ENCODE assay signal across 8 cellular contexts in genomic region chr2:157898591-157898996, GRCh38. TPM values are rescaled to one million over a fixed set of nuclear protein-coding genes. Genes with fewer than 3 reads are reported as not detected.
A peak's percentile ranks its signal among the peaks of the same experiment; 100 is the strongest.
DNase-seq lines count a peak whose midpoint lies in the region; ATAC-seq and TF ChIP-seq lines count a peak whose summit lies in the region.

No MANE protein-coding gene starts in this region.

- no peak overlapping the region for H3K4ac ChIP-seq in mesendoderm (ENCODE audit: low read depth, low read length)

- H4K5ac ChIP-seq in mesendoderm (ENCODE audit: low read length) = no peak overlapping the region

- no peak overlapping the region for H2BK120ac ChIP-seq in mesendoderm (ENCODE audit: low read depth, low read length)

- no peak for TF ChIP-seq CTCF in lower leg skin (IDR thresholded peaks at IDR 0.05)

- H2AK5ac ChIP-seq in mesendoderm (ENCODE audit: low read length) = no peak overlapping the region

- H3K27ac Mint-ChIP-seq in activated naive CD4-positive, alpha-beta T cell treated with anti-CD3 and anti-CD28 coated beads, Interleukin-2, amount 50 U/mL, for 24 hours = peak overlapping the region; percentile 99

- H3K36me3 Mint-ChIP-seq in activated naive CD4-positive, alpha-beta T cell treated with anti-CD3 and anti-CD28 coated beads, Interleukin-2, amount 50 U/mL, for 24 hours = peaks cover 2% of the 10 kb centered on the region

- peaks cover 87% of the 10 kb centered on the region for H3K4me1 Mint-ChIP-seq in activated naive CD4-positive, alpha-beta T cell treated with anti-CD3 and anti-CD28 coated beads, Interleukin-2, amount 50 U/mL, for 24 hours

- H3K4me3 ChIP-seq in mesendoderm (ENCODE audit: low read length) (no peak overlapping the region), lower leg skin (ENCODE audit: low read depth, poor library complexity, severe bottlenecking) (no peak overlapping the region)

- no peaks in the 10 kb centered on the region for H3K27me3 ChIP-seq in mesendoderm (ENCODE audit: insufficient read depth, low read length, poor library complexity)

- TF ChIP-seq POLR2A in lower leg skin (IDR thresholded peaks at IDR 0.05) = no peak

- H3K9me3 Mint-ChIP-seq in activated naive CD4-positive, alpha-beta T cell treated with anti-CD3 and anti-CD28 coated beads, Interleukin-2, amount 50 U/mL, for 24 hours = peaks cover 5% of the 10 kb centered on the region

- H2BK5ac ChIP-seq in mesendoderm (ENCODE audit: low read length) = no peak overlapping the region

- H3K23ac ChIP-seq in mesendoderm (ENCODE audit: low read length) = no peak overlapping the region

- no peak overlapping the region for H3K4me2 ChIP-seq in mesendoderm (ENCODE audit: low read length)

- H3K36me3 ChIP-seq in mesendoderm (ENCODE audit: control insufficient read depth, insufficient read depth, low read length) = no peaks in the 10 kb centered on the region

- no peaks in the 10 kb centered on the region for H3K27me3 Mint-ChIP-seq in activated naive CD4-positive, alpha-beta T cell treated with anti-CD3 and anti-CD28 coated beads, Interleukin-2, amount 50 U/mL, for 24 hours

- no peak overlapping the region for H3K27ac ChIP-seq in mesendoderm (ENCODE audit: low read depth, low read length)

- H3K18ac ChIP-seq in mesendoderm (ENCODE audit: low read length) = no peak overlapping the region

- no peak overlapping the region for H2BK15ac ChIP-seq in mesendoderm (replicated peaks; ENCODE audit: low read depth)

- ATAC-seq in GM18909 (IDR thresholded peaks at IDR 0.05; ENCODE audit: poor library complexity, unreplicated experiment) = peak; percentile 26
- ATAC-seq in GM19023 (IDR thresholded peaks at IDR 0.05; ENCODE audit: unreplicated experiment) = no peak
- no peak for ATAC-seq in GM18861 (IDR thresholded peaks at IDR 0.05; ENCODE audit: unreplicated experiment)

- no peak overlapping the region for H3K56ac ChIP-seq in mesendoderm (ENCODE audit: low read length)

- intact Hi-C loops in posterior vena cava (cut with DNase I) = no loop called here
- intact Hi-C loops in lower leg skin (cut with DNase I; ENCODE audit: low total_unique reads) = no loop called here

- DNase-seq in RPMI8226 (peak; percentile 46), mesendoderm (peak; percentile 30), posterior vena cava (ENCODE audit: low spot score) (no peak), lower leg skin (ENCODE audit: low spot score in 2 of 2) (no peak)

- peak overlapping the region; percentile 87 for H3K4me3 Mint-ChIP-seq in activated naive CD4-positive, alpha-beta T cell treated with anti-CD3 and anti-CD28 coated beads, Interleukin-2, amount 50 U/mL, for 24 hours

- no peaks in the 10 kb centered on the region for H3K79me1 ChIP-seq in mesendoderm (ENCODE audit: low read length)

- WGBS in mesendoderm (ENCODE audit: extremely low coverage, insufficient coverage, low lambda C conversion rate) = no CpG with 5 or more reads among the region's 2 CpGs
- 46 to 56% methylated on average over 2 of the region's 2 CpGs for WGBS in lower leg skin, 2 donors

- H3K4me1 ChIP-seq in mesendoderm (ENCODE audit: control insufficient read depth, low read depth, low read length) = peaks cover 2% of the 10 kb centered on the region

- H4K8ac ChIP-seq in mesendoderm (ENCODE audit: low read depth, low read length) = no peak overlapping the region

- H3K79me2 ChIP-seq in mesendoderm (ENCODE audit: control insufficient read depth, insufficient read depth, low read length) = no peaks in the 10 kb centered on the region

- H3K9ac ChIP-seq in mesendoderm (ENCODE audit: low read length) = no peak overlapping the region

RNA-seq across cellular contexts. Expression of gene ACVR1, which starts 22.5 kb away (rescaled TPM):
- 8.4 TPM for polyA plus RNA-seq in mesendoderm (2013, experiment 1 of 2)
- 8.1 TPM for polyA plus RNA-seq in mesendoderm (2013, experiment 2 of 2)
- 10 to 100 TPM; 67.4 to 70.3 TPM for total RNA-seq in posterior vena cava
- total RNA-seq in lower leg skin = 10 to 100 TPM; 14.3 to 22.7 (median 15.2) TPM

Comparison
In these comparisons a context has a peak if more than half of its experiments do, and no peak if none do; other contexts are left out.
1. DNase-seq: peak in RPMI8226 (single experiment) and mesendoderm (single experiment); none in posterior vena cava (single experiment) and lower leg skin (0 of 2).